Comparison of ENCODE assay signal across 23 cellular contexts in genomic region chr2:203195331-203195730, GRCh38. TPM values are rescaled to one million over a fixed set of nuclear protein-coding genes. Genes with fewer than 3 reads are reported as not detected.
DNase-seq lines count a peak whose midpoint lies in the region; ATAC-seq, FAIRE-seq and TF ChIP-seq lines count a peak whose summit lies in the region.
"Had no signal": no experiment of that assay in that cellular context is flagged by ENCODE, and none has a peak within 500 bp of the region (broad histone marks: within the 10 kb centered on the region; RNA-seq: fewer than 3 reads in every experiment).

No MANE protein-coding gene starts in this region.

- H3K27ac ChIP-seq in endothelial cell of umbilical vein (ENCODE audit: insufficient read depth, low read depth, low read length), result no peak overlapping the region
- H3K27ac ChIP-seq: BLaER1, RWPE1 had no signal

- 0 out of 2 replicates have a peak, but pooled peaks cover 5% of the 10 kb centered on the region for H3K4me1 Mint-ChIP-seq in HFFc6 (ENCODE audit: low read depth)
- H3K4me1 Mint-ChIP-seq in nephron progenitor cell, result peaks cover 4% of the 10 kb centered on the region
- H3K4me1 Mint-ChIP-seq in activated T-cell treated with anti-CD3 and anti-CD28 coated beads, Interleukin-2, amount 50 U/mL, for 4 hours (ENCODE audit: low read depth), result no peaks in the 10 kb centered on the region
- H3K4me1 Mint-ChIP-seq in activated naive CD8-positive, alpha-beta T cell treated with anti-CD3 and anti-CD28 coated beads for 36 hours, result no peaks in the 10 kb centered on the region
- H3K4me1 Mint-ChIP-seq: CD4-positive, alpha-beta memory T cell had no signal

- CTCF ChIA-PET in endothelial cell of umbilical vein (lab: Charles Lee), result interaction anchor here (1.0 to 2.5 kb wide), 2 partner anchors 20 to 30 kb away, joined by 3 to 7 read pairs; no protein-coding TSS in a partner anchor

- TF ChIP-seq POLR2A in endothelial cell of umbilical vein (IDR thresholded peaks at IDR 0.05; ENCODE audit: low read depth, low read length), result no peak

- H3K27ac Mint-ChIP-seq in HFFc6, result peak overlapping the region; percentile 34
- H3K27ac Mint-ChIP-seq in nephron progenitor cell, result peak overlapping the region; percentile 52
- H3K27ac Mint-ChIP-seq in activated naive CD8-positive, alpha-beta T cell treated with anti-CD3 and anti-CD28 coated beads for 36 hours, result no peak overlapping the region
- H3K27ac Mint-ChIP-seq: CD4-positive, alpha-beta memory T cell had no signal

- H3K9me1 ChIP-seq in endothelial cell of umbilical vein (replicated peaks; ENCODE audit: control insufficient read depth, extremely low read depth, insufficient read depth, low read length), result no peaks in the 10 kb centered on the region

- H2AFZ ChIP-seq in endothelial cell of umbilical vein (ENCODE audit: low read depth, low read length), result no peak overlapping the region

- DNase-seq in AG10803 (ENCODE audit: low read depth), result peak; percentile 31
- peak; percentile 52 for DNase-seq in HFFc6
- DNase-seq in endothelial cell of umbilical vein (ENCODE audit: low read depth, low spot score), result peak; percentile 8
- no peak for DNase-seq in nephron progenitor cell
- no peak for DNase-seq in activated T-cell treated with anti-CD3 and anti-CD28 coated beads, Interleukin-2, amount 50 U/mL, for 4 hours
- no peak for DNase-seq in NOMO-1 treated with dmso at 0.1 percent for 144 hours (lab: John Stamatoyannopoulos, UW; ENCODE audit: unreplicated experiment)
- DNase-seq in MG63, result no peak
- DNase-seq in activated naive CD8-positive, alpha-beta T cell treated with anti-CD3 and anti-CD28 coated beads for 36 hours, result no peak
- DNase-seq: 8988T; CD4-positive, alpha-beta memory T cell; EL; GOT3; KBM-7; NCI-H1417 treated with DMSO at 0.1 percent for 48 hours; NCI-H1930; NCI-H226; NCI-H524; NCI-H82; PC-3 had no signal

- intact Hi-C loops in endothelial cell of umbilical vein (cut with micrococcal nuclease), result loop anchor here (10.0 kb wide), 1 partner anchor 361 kb away; no protein-coding TSS in a partner anchor

- TF ChIP-seq CTCF in AG10803 (conservative IDR thresholded peaks at IDR 0.05; ENCODE audit: low read length) (no peak), HFFc6 (IDR thresholded peaks at IDR 0.05) (no peak), endothelial cell of umbilical vein (IDR thresholded peaks at IDR 0.05; ENCODE audit: extremely low read depth in 1 of 2, insufficient read depth in 1 of 2, low read depth in 1 of 2, low read length in 2 of 2) (no peak), nephron progenitor cell (IDR thresholded peaks at IDR 0.05) (no peak)

- no peak overlapping the region for H3K4me2 ChIP-seq in endothelial cell of umbilical vein (ENCODE audit: insufficient read depth, low read length)
- H3K4me2 ChIP-seq: BLaER1 had no signal

- no peak overlapping the region for H3K4me3 ChIP-seq in AG10803 (ENCODE audit: low read length)
- no peak overlapping the region for H3K4me3 ChIP-seq in endothelial cell of umbilical vein (replicated peaks in 1 of 3; ENCODE audit: insufficient read depth in 1 of 3, low read depth in 1 of 3, low read length in 3 of 3)
- no peak overlapping the region for H3K4me3 ChIP-seq in MG63
- H3K4me3 ChIP-seq: BLaER1 had no signal

- no peak overlapping the region for H3K4me3 Mint-ChIP-seq in HFFc6
- H3K4me3 Mint-ChIP-seq in nephron progenitor cell, result no peak overlapping the region
- no peak overlapping the region for H3K4me3 Mint-ChIP-seq in activated T-cell treated with anti-CD3 and anti-CD28 coated beads, Interleukin-2, amount 50 U/mL, for 4 hours
- H3K4me3 Mint-ChIP-seq in activated naive CD8-positive, alpha-beta T cell treated with anti-CD3 and anti-CD28 coated beads for 36 hours, result no peak overlapping the region
- H3K4me3 Mint-ChIP-seq: CD4-positive, alpha-beta memory T cell had no signal

- FAIRE-seq in endothelial cell of umbilical vein (lab: Jason Lieb, UNC), result peak; percentile 70
- FAIRE-seq: GM12891, GM18507 had no signal

- no peaks in the 10 kb centered on the region for H3K9me3 ChIP-seq in endothelial cell of umbilical vein (replicated peaks; ENCODE audit: control insufficient read depth, insufficient read depth, low read length)
- H3K9me3 ChIP-seq in MG63, result no peaks in the 10 kb centered on the region
- H3K9me3 ChIP-seq: BLaER1 had no signal

- H3K36me3 Mint-ChIP-seq in HFFc6 (ENCODE audit: low read depth) (peaks cover 7% of the 10 kb centered on the region), nephron progenitor cell (ENCODE audit: low read depth) (peaks cover 23% of the 10 kb centered on the region)
- H3K36me3 Mint-ChIP-seq in activated T-cell treated with anti-CD3 and anti-CD28 coated beads, Interleukin-2, amount 50 U/mL, for 4 hours (ENCODE audit: insufficient read depth), result peaks cover 10% of the 10 kb centered on the region
- peaks cover 3% of the 10 kb centered on the region for H3K36me3 Mint-ChIP-seq in activated naive CD8-positive, alpha-beta T cell treated with anti-CD3 and anti-CD28 coated beads for 36 hours

- H3K9ac ChIP-seq in endothelial cell of umbilical vein (replicated peaks; ENCODE audit: extremely low read depth, insufficient read depth, low read length), result no peak overlapping the region
- H3K9ac ChIP-seq: BLaER1 had no signal

- H3K27me3 ChIP-seq in endothelial cell of umbilical vein (ENCODE audit: control insufficient read depth in 2 of 2, insufficient read depth in 2 of 2, low read length in 2 of 2) (no peaks in the 10 kb centered on the region), MG63 (no peaks in the 10 kb centered on the region)
- H3K27me3 ChIP-seq: BLaER1 had no signal

- no peaks in the 10 kb centered on the region for H3K4me1 ChIP-seq in endothelial cell of umbilical vein (ENCODE audit: control insufficient read depth, extremely low read depth, insufficient read depth, low read length)
- H3K4me1 ChIP-seq: BLaER1 had no signal

- ATAC-seq in activated T-cell treated with anti-CD3 and anti-CD28 coated beads, Interleukin-2, amount 50 U/mL, for 4 hours, result no peak
- ATAC-seq: PC-3 had no signal

- H4K20me1 ChIP-seq in endothelial cell of umbilical vein (replicated peaks; ENCODE audit: control insufficient read depth, extremely low read depth, insufficient read depth, low read length), result no peaks in the 10 kb centered on the region
- H4K20me1 ChIP-seq: BLaER1 had no signal

- no peaks in the 10 kb centered on the region; the same call in 1 of the 2 replicates for H3K27me3 Mint-ChIP-seq in HFFc6 (ENCODE audit: insufficient read depth)
- H3K27me3 Mint-ChIP-seq in nephron progenitor cell (ENCODE audit: low read depth, poor library complexity), result no peaks in the 10 kb centered on the region
- no peaks in the 10 kb centered on the region for H3K27me3 Mint-ChIP-seq in activated T-cell treated with anti-CD3 and anti-CD28 coated beads, Interleukin-2, amount 50 U/mL, for 4 hours (ENCODE audit: low read depth)
- H3K27me3 Mint-ChIP-seq in activated naive CD8-positive, alpha-beta T cell treated with anti-CD3 and anti-CD28 coated beads for 36 hours, result no peaks in the 10 kb centered on the region
- H3K27me3 Mint-ChIP-seq: CD4-positive, alpha-beta memory T cell had no signal

- POLR2A ChIA-PET in endothelial cell of umbilical vein (lab: Charles Lee), result no interaction called here

- no peaks in the 10 kb centered on the region for H3K79me2 ChIP-seq in endothelial cell of umbilical vein (ENCODE audit: control insufficient read depth, insufficient read depth, low read length)

- no peaks in the 10 kb centered on the region for H3K36me3 ChIP-seq in endothelial cell of umbilical vein (ENCODE audit: control insufficient read depth in 2 of 2, extremely low read depth in 1 of 2, insufficient read depth in 2 of 2, low read length in 2 of 2)
- peaks cover 12% of the 10 kb centered on the region for H3K36me3 ChIP-seq in MG63

- dilution Hi-C loops in endothelial cell of umbilical vein (cut with MboI; ENCODE audit: extremely low pct_ligation_motif_present, low sequenced_read_pairs), result no loop called here

- BruUV-seq in endothelial cell of umbilical vein (replicated peaks; lab: Mats Ljungman, UMichigan), result no TSS peak

- H3K9me3 Mint-ChIP-seq in HFFc6 (no peaks in the 10 kb centered on the region), nephron progenitor cell (no peaks in the 10 kb centered on the region)
- no peaks in the 10 kb centered on the region for H3K9me3 Mint-ChIP-seq in activated T-cell treated with anti-CD3 and anti-CD28 coated beads, Interleukin-2, amount 50 U/mL, for 4 hours
- no peaks in the 10 kb centered on the region for H3K9me3 Mint-ChIP-seq in activated naive CD8-positive, alpha-beta T cell treated with anti-CD3 and anti-CD28 coated beads for 36 hours
- H3K9me3 Mint-ChIP-seq: CD4-positive, alpha-beta memory T cell had no signal

TF ChIP-seq in endothelial cell of umbilical vein, 7 proteins besides CTCF, POLR2A, EP300 and RAD21:
- no peak for TF ChIP-seq GATA2 (IDR thresholded peaks at IDR 0.05; ENCODE audit: insufficient read depth, insufficient read length, low read depth, low read length)

RNA-seq across cellular contexts. Expression of gene CYP20A1, which starts 43.5 kb away (rescaled TPM):
- 10 to 100 TPM; 18.0 to 20.3 (median 18.4) TPM for total RNA-seq in HFFc6 (2021; fragmentation: NEBNext Ultra II Directional; extraction: Animal tissue kit (Norgen Biotek cat#: 25700))
- total RNA-seq in endothelial cell of umbilical vein, result 19.7 and 26.5 TPM in 2 replicates
- polyA plus RNA-seq in endothelial cell of umbilical vein, result 6.6 and 9.6 TPM in 2 replicates
- polyA plus RNA-seq in endothelial cell of umbilical vein (2011; cell fraction: cytosol; rRNA removed), result 11.8 and 13.9 TPM in 2 replicates
- polyA plus RNA-seq in endothelial cell of umbilical vein (2011; cell fraction: nucleus; rRNA removed), result 19.5 and 19.7 TPM in 2 replicates
- 11.8 and 15.6 TPM in 2 replicates for polyA plus RNA-seq in endothelial cell of umbilical vein (2012)
- polyA minus RNA-seq in endothelial cell of umbilical vein, result 11.3 and 12.9 TPM in 2 replicates
- polyA minus RNA-seq in endothelial cell of umbilical vein (2011; cell fraction: cytosol; rRNA and poly(A)+ RNA removed), result 4.3 TPM
- 14.8 and 17.1 TPM in 2 replicates for polyA minus RNA-seq in endothelial cell of umbilical vein (2011; cell fraction: nucleus; rRNA and poly(A)+ RNA removed)
- total RNA-seq in activated T-cell treated with anti-CD3 and anti-CD28 coated beads, Interleukin-2, amount 50 U/mL, for 4 hours, result 10 to 100 TPM; 27.5 to 30.4 (median 28.8) TPM
- 17.6 and 22.4 TPM in 2 replicates for total RNA-seq in MG63 (2014; rRNA removed; shearing (Covaris generic); ENCODE audit: low replicate concordance)
- total RNA-seq in activated naive CD8-positive, alpha-beta T cell treated with anti-CD3 and anti-CD28 coated beads for 36 hours, result 10 to 100 TPM; 19.8 to 20.6 TPM

Comparison
In these comparisons a context has a peak if more than half of its experiments do, and no peak if none do; other contexts are left out.
1. DNase-seq: peak in AG10803 (single experiment), HFFc6 (single experiment) and endothelial cell of umbilical vein (single experiment); none in nephron progenitor cell (single experiment), activated T-cell treated with anti-CD3 and anti-CD28 coated beads, Interleukin-2, amount 50 U/mL, for 4 hours (single experiment), NOMO-1 treated with dmso at 0.1 percent for 144 hours (single experiment), MG63 (single experiment) and activated naive CD8-positive, alpha-beta T cell treated with anti-CD3 and anti-CD28 coated beads for 36 hours (single experiment).